15 cellular contexts compared by ENCODE assay signal in genomic region chr11:6656936-6657335, GRCh38. TPM values are rescaled to one million over a fixed set of nuclear protein-coding genes. Genes with fewer than 3 reads are reported as not detected.
A peak's percentile ranks its signal among the peaks of the same experiment; 100 is the strongest.
DNase-seq lines count a peak whose midpoint lies in the region; ATAC-seq and TF ChIP-seq lines count a peak whose summit lies in the region.
"Had no signal": no experiment of that assay in that cellular context is flagged by ENCODE, and none has a peak within 500 bp of the region (broad histone marks: within the 10 kb centered on the region; RNA-seq: fewer than 3 reads in every experiment).

No MANE protein-coding gene starts in this region.

- ATAC-seq in activated T-cell treated with anti-CD3 and anti-CD28 coated beads, Interleukin-2, amount 50 U/mL, for 4 hours, result no peak
- ATAC-seq in activated naive CD8-positive, alpha-beta T cell treated with anti-CD3 and anti-CD28 coated beads, Interleukin-2, amount 50 U/mL, for 24 hours, result no peak
- no peak for ATAC-seq in HG02798 (IDR thresholded peaks at IDR 0.05; ENCODE audit: poor library complexity, unreplicated experiment)
- ATAC-seq: activated CD8-positive, alpha-beta memory T cell treated with anti-CD3 and anti-CD28 coated beads, Interleukin-2, amount 10 ng/mL, durations not matched to agents 7 days and 5 days; gastrocnemius medialis; pancreas had no signal

- H3K27ac Mint-ChIP-seq in activated naive CD8-positive, alpha-beta T cell treated with anti-CD3 and anti-CD28 coated beads, Interleukin-2, amount 50 U/mL, for 24 hours, result no peak overlapping the region
- H3K27ac Mint-ChIP-seq: activated CD8-positive, alpha-beta memory T cell treated with anti-CD3 and anti-CD28 coated beads, Interleukin-2, amount 10 ng/mL, durations not matched to agents 7 days and 5 days had no signal

- H3K4me3 ChIP-seq in mesodermal cell (ENCODE audit: extremely low read depth, insufficient read depth, low read length, poor library complexity, severe bottlenecking) (peak overlapping the region; percentile 54), transverse colon (no peak overlapping the region)
- H3K4me3 ChIP-seq: pancreas had no signal

- TF ChIP-seq POLR2A in transverse colon (IDR thresholded peaks at IDR 0.05), result no peak

- intact Hi-C loops in transverse colon (cut with DNase I; ENCODE audit: low total_unique reads), result no loop called here

- no peak for DNase-seq in activated T-cell treated with anti-CD3 and anti-CD28 coated beads, Interleukin-2, amount 50 U/mL, for 4 hours
- DNase-seq in activated T-cell treated with anti-CD3 and anti-CD28 coated beads, Interleukin-2, amount 50 U/mL, for 1 hour, result no peak
- DNase-seq in activated naive CD8-positive, alpha-beta T cell treated with anti-CD3 and anti-CD28 coated beads, Interleukin-2, amount 50 U/mL, for 24 hours, result no peak
- no peak for DNase-seq in transverse colon
- DNase-seq in AG20443 (ENCODE audit: low spot score), result no peak
- DNase-seq in NCI-H128 (lab: John Stamatoyannopoulos, UW; ENCODE audit: unreplicated experiment), result no peak
- DNase-seq: activated CD8-positive, alpha-beta memory T cell treated with anti-CD3 and anti-CD28 coated beads, Interleukin-2, amount 10 ng/mL, durations not matched to agents 7 days and 5 days; gastrocnemius medialis; left cardiac atrium; MV-4-11; NCI-H446 treated with DMSO at 0.1 percent for 48 hours; pancreas; Peyer's patch had no signal

- H3K9me3 Mint-ChIP-seq in activated T-cell treated with anti-CD3 and anti-CD28 coated beads, Interleukin-2, amount 50 U/mL, for 4 hours, result no peaks in the 10 kb centered on the region
- no peaks in the 10 kb centered on the region for H3K9me3 Mint-ChIP-seq in activated naive CD8-positive, alpha-beta T cell treated with anti-CD3 and anti-CD28 coated beads, Interleukin-2, amount 50 U/mL, for 24 hours

- H3K4me1 ChIP-seq in mesodermal cell (ENCODE audit: control insufficient read depth, insufficient read depth, low read length, poor library complexity, severe bottlenecking) (peaks cover 18% of the 10 kb centered on the region), transverse colon (peaks cover 0 to 11% (median 5%) of the 10 kb centered on the region in 4 donors)
- H3K4me1 ChIP-seq: pancreas had no signal

- H3K4me1 Mint-ChIP-seq in activated T-cell treated with anti-CD3 and anti-CD28 coated beads, Interleukin-2, amount 50 U/mL, for 4 hours (ENCODE audit: low read depth), result peaks cover 3% of the 10 kb centered on the region
- peaks cover 4% of the 10 kb centered on the region for H3K4me1 Mint-ChIP-seq in activated naive CD8-positive, alpha-beta T cell treated with anti-CD3 and anti-CD28 coated beads, Interleukin-2, amount 50 U/mL, for 24 hours

- TF ChIP-seq EP300 in transverse colon (IDR thresholded peaks at IDR 0.05; ENCODE audit: low read depth), result no peak

- H3K27me3 Mint-ChIP-seq in activated T-cell treated with anti-CD3 and anti-CD28 coated beads, Interleukin-2, amount 50 U/mL, for 4 hours (ENCODE audit: low read depth), result peaks cover 3% of the 10 kb centered on the region
- H3K27me3 Mint-ChIP-seq in activated naive CD8-positive, alpha-beta T cell treated with anti-CD3 and anti-CD28 coated beads, Interleukin-2, amount 50 U/mL, for 24 hours, result peaks cover 11% of the 10 kb centered on the region

- TF ChIP-seq CTCF in transverse colon (IDR thresholded peaks at IDR 0.05), result no peak

- no peaks in the 10 kb centered on the region for H3K9me3 ChIP-seq in mesodermal cell (ENCODE audit: control insufficient read depth, low read length)
- H3K9me3 ChIP-seq in transverse colon, result no peaks in the 10 kb centered on the region
- H3K9me3 ChIP-seq: gastrocnemius medialis, pancreas, Peyer's patch had no signal

- no peaks in the 10 kb centered on the region for H3K36me3 Mint-ChIP-seq in activated T-cell treated with anti-CD3 and anti-CD28 coated beads, Interleukin-2, amount 50 U/mL, for 4 hours (ENCODE audit: insufficient read depth)
- no peaks in the 10 kb centered on the region for H3K36me3 Mint-ChIP-seq in activated naive CD8-positive, alpha-beta T cell treated with anti-CD3 and anti-CD28 coated beads, Interleukin-2, amount 50 U/mL, for 24 hours (ENCODE audit: low read depth)

- peaks cover 8% of the 10 kb centered on the region for H3K36me3 ChIP-seq in mesodermal cell (ENCODE audit: control insufficient read depth, insufficient read depth, low read length)
- no peaks in the 10 kb centered on the region for H3K36me3 ChIP-seq in transverse colon
- H3K36me3 ChIP-seq: gastrocnemius medialis, pancreas, Peyer's patch had no signal

- peak overlapping the region; percentile 24 for H3K27ac ChIP-seq in mesodermal cell (ENCODE audit: low read depth, low read length, severe bottlenecking)
- peak overlapping the region; percentile 74 to 82 (median 80) for H3K27ac ChIP-seq in transverse colon
- H3K27ac ChIP-seq: pancreas had no signal

- WGBS in mesodermal cell (ENCODE audit: insufficient coverage in 2 of 2), 2 experiments, result 68 to 82% methylated on average over 3 to 5 of the region's 5 CpGs
- 70 to 80% methylated on average over 2 to 5 of the region's 5 CpGs for WGBS in transverse colon (ENCODE audit: low coverage in 1 of 2), 2 donors

- H3K4me3 Mint-ChIP-seq in activated T-cell treated with anti-CD3 and anti-CD28 coated beads, Interleukin-2, amount 50 U/mL, for 4 hours, result peak overlapping the region; percentile 48
- peak overlapping the region; percentile 52 for H3K4me3 Mint-ChIP-seq in activated naive CD8-positive, alpha-beta T cell treated with anti-CD3 and anti-CD28 coated beads, Interleukin-2, amount 50 U/mL, for 24 hours
- H3K4me3 Mint-ChIP-seq: activated CD8-positive, alpha-beta memory T cell treated with anti-CD3 and anti-CD28 coated beads, Interleukin-2, amount 10 ng/mL, durations not matched to agents 7 days and 5 days had no signal

- H3K27me3 ChIP-seq in transverse colon, result peaks cover 27% of the 10 kb centered on the region
- H3K27me3 ChIP-seq: pancreas, Peyer's patch had no signal

- in situ Hi-C loops in transverse colon (cut with MboI; ENCODE audit: low pct_ligation_motif_present in 1 of 4, low pct_unique_long_range_greater_than_20kb in 1 of 4, low sequenced_read_pairs in 3 of 4), result no loop called here

RNA-seq across cellular contexts. Expression of gene DCHS1, which starts 1.3 kb away (rescaled TPM):
- under 1 TPM; 0.28 to 0.40 (median 0.33) TPM for total RNA-seq in activated T-cell treated with anti-CD3 and anti-CD28 coated beads, Interleukin-2, amount 50 U/mL, for 4 hours
- 61.7 TPM for polyA plus RNA-seq in mesodermal cell (2013, experiment 1 of 2)
- 45.3 TPM for polyA plus RNA-seq in mesodermal cell (2013, experiment 2 of 2)
- 10 to 100 TPM in 3 of 4 donors, 1 to 10 TPM in 1; 5.5 to 17.7 (median 14.0) TPM for total RNA-seq in transverse colon

RNA-seq across cellular contexts. Expression of gene MRPL17, which starts 26.2 kb away (rescaled TPM):
- 100 to 1,000 TPM; 149 to 162 (median 156) TPM for total RNA-seq in activated T-cell treated with anti-CD3 and anti-CD28 coated beads, Interleukin-2, amount 50 U/mL, for 4 hours
- 58.0 TPM for polyA plus RNA-seq in mesodermal cell (2013, experiment 1 of 2)
- 48.8 TPM for polyA plus RNA-seq in mesodermal cell (2013, experiment 2 of 2)
- 10 to 100 TPM in 3 of 4 donors, 1 to 10 TPM in 1; 9.3 to 62.9 (median 14.2) TPM for total RNA-seq in transverse colon

RNA-seq across cellular contexts. Expression of gene TPP1, which starts 37.7 kb away (rescaled TPM):
- 10 to 100 TPM; 25.4 to 35.6 (median 27.3) TPM for total RNA-seq in activated T-cell treated with anti-CD3 and anti-CD28 coated beads, Interleukin-2, amount 50 U/mL, for 4 hours
- polyA plus RNA-seq in mesodermal cell (2013, experiment 1 of 2), result 66.1 TPM
- 56.8 TPM for polyA plus RNA-seq in mesodermal cell (2013, experiment 2 of 2)
- 100 to 1,000 TPM in 1 of 4 donors, 10 to 100 TPM in 3; 64.0 to 114 (median 74.0) TPM for total RNA-seq in transverse colon

RNA-seq across cellular contexts. Expression of gene TAF10, which starts 44.9 kb away (rescaled TPM):
- total RNA-seq in activated T-cell treated with anti-CD3 and anti-CD28 coated beads, Interleukin-2, amount 50 U/mL, for 4 hours, result 100 to 1,000 TPM; 163 to 191 (median 188) TPM
- polyA plus RNA-seq in mesodermal cell (2013, experiment 1 of 2), result 229 TPM
- polyA plus RNA-seq in mesodermal cell (2013, experiment 2 of 2), result 198 TPM
- 100 to 1,000 TPM in 1 of 4 donors, 10 to 100 TPM in 3; 35.7 to 114 (median 53.8) TPM for total RNA-seq in transverse colon

RNA-seq across cellular contexts. Expression of gene ILK, which starts 53.4 kb away (rescaled TPM):
- 10 to 100 TPM; 38.6 to 48.9 (median 45.0) TPM for total RNA-seq in activated T-cell treated with anti-CD3 and anti-CD28 coated beads, Interleukin-2, amount 50 U/mL, for 4 hours
- polyA plus RNA-seq in mesodermal cell (2013, experiment 1 of 2), result 226 TPM
- 200 TPM for polyA plus RNA-seq in mesodermal cell (2013, experiment 2 of 2)
- total RNA-seq in transverse colon, result 100 to 1,000 TPM; 159 to 211 (median 169) TPM

Comparison
In these comparisons a context has a peak if more than half of its experiments do, and no peak if none do; other contexts are left out.
1. RNA of gene DCHS1, which starts 1.3 kb away (total RNA-seq): 5.5 to 17.7 TPM in transverse colon; 0.28 to 0.40 TPM in activated T-cell treated with anti-CD3 and anti-CD28 coated beads, Interleukin-2, amount 50 U/mL, for 4 hours; every median in the first group is over 4 times any median in the second.